ENCODE assay signal across 9 cellular contexts in genomic region chr2:73970850-73971471, GRCh38. TPM values are rescaled to one million over a fixed set of nuclear protein-coding genes. Genes with fewer than 3 reads are reported as not detected.
A peak's percentile ranks its signal among the peaks of the same experiment; 100 is the strongest.
DNase-seq lines count a peak whose midpoint lies in the region; ATAC-seq and TF ChIP-seq lines count a peak whose summit lies in the region.
"Had no signal": no experiment of that assay in that cellular context is flagged by ENCODE, and none has a peak within 500 bp of the region (broad histone marks: within the 10 kb centered on the region; RNA-seq: fewer than 3 reads in every experiment).

No MANE protein-coding gene starts in this region.

- H3K4me3 ChIP-seq in BLaER1, result peak overlapping the region; percentile 48
- no peak overlapping the region for H3K4me3 ChIP-seq in adrenal gland
- no peak overlapping the region for H3K4me3 ChIP-seq in mucosa of descending colon

- H3K4me1 ChIP-seq in BLaER1, result peaks cover 89% of the 10 kb centered on the region
- H3K4me1 ChIP-seq in adrenal gland (replicated peaks in 1 of 2), result peaks cover 17 to 26% of the 10 kb centered on the region in 2 donors
- H3K4me1 ChIP-seq in mucosa of descending colon (ENCODE audit: low read depth), result peaks cover 20% of the 10 kb centered on the region

- intact Hi-C loops in adrenal gland (cut with DNase I), result no loop called here
- intact Hi-C loops in mucosa of descending colon (cut with DNase I, micrococcal nuclease), result no loop called here

- TF ChIP-seq POLR2A in adrenal gland (IDR thresholded peaks at IDR 0.05), result no peak

- peak overlapping the region; percentile 96 for H3K4me2 ChIP-seq in BLaER1

- H3K27ac ChIP-seq in BLaER1 (peak overlapping the region; percentile 98), adrenal gland (peak overlapping the region in 4 of 5 donors; percentile 58 to 82 (median 70))

- ATAC-seq in GM18873 (IDR thresholded peaks at IDR 0.05; ENCODE audit: low FRiP score, unreplicated experiment) (peak; percentile 85), HG03097 (IDR thresholded peaks at IDR 0.05; ENCODE audit: low FRiP score, unreplicated experiment) (peak; percentile 71), mucosa of descending colon (peak; percentile 93)
- ATAC-seq: HCT116 had no signal

- DNase-seq in OCI-M2 (lab: John Stamatoyannopoulos, UW; ENCODE audit: unreplicated experiment) (peak; percentile 41), adrenal gland (peak; percentile 82 to 96 (median 90)), mucosa of descending colon (peak; percentile 83 to 89 (median 84)), COLO829 (ENCODE audit: low spot score) (no peak), kidney glomerular epithelial cell (lab: John Stamatoyannopoulos, UW) (no peak)

- H4K20me1 ChIP-seq in BLaER1, result no peaks in the 10 kb centered on the region

- H3K9me3 ChIP-seq in BLaER1 (no peaks in the 10 kb centered on the region), adrenal gland (replicated peaks in 1 of 3) (no peaks in the 10 kb centered on the region), mucosa of descending colon (no peaks in the 10 kb centered on the region)

- TF ChIP-seq CTCF in adrenal gland (IDR thresholded peaks at IDR 0.05), result no peak
- no peak for TF ChIP-seq CTCF in mucosa of descending colon (IDR thresholded peaks at IDR 0.05)

- WGBS in adrenal gland, 4 donors, result 7 to 25% (median 13%) methylated on average over 6 to 7 of the region's 7 CpGs

- peak overlapping the region; percentile 82 for H3K9ac ChIP-seq in BLaER1

- no peaks in the 10 kb centered on the region for H3K36me3 ChIP-seq in BLaER1
- H3K36me3 ChIP-seq in adrenal gland (replicated peaks in 1 of 2), result no peaks in the 10 kb centered on the region
- no peaks in the 10 kb centered on the region for H3K36me3 ChIP-seq in mucosa of descending colon (ENCODE audit: low read depth)

- H3K27me3 ChIP-seq in BLaER1 (no peaks in the 10 kb centered on the region), adrenal gland (no peaks in the 10 kb centered on the region)

RNA-seq across cellular contexts. Expression of gene TET3, which starts 13.7 kb away (rescaled TPM):
- total RNA-seq in adrenal gland, result 1 to 10 TPM; 1.6 to 8.6 (median 6.4) TPM
- polyA plus RNA-seq in adrenal gland, result 1 to 10 TPM; 1.3 to 5.7 (median 1.3) TPM
- total RNA-seq in mucosa of descending colon, result 10 to 100 TPM; 16.6 to 28.7 (median 21.9) TPM

RNA-seq across cellular contexts. Expression of gene DGUOK, which starts 44.3 kb away (rescaled TPM):
- total RNA-seq in adrenal gland (10 to 100 TPM; 40.0 to 87.5 (median 52.8) TPM), mucosa of descending colon (10 to 100 TPM; 36.5 to 61.3 (median 57.8) TPM)
- polyA plus RNA-seq in adrenal gland, result 100 to 1,000 TPM in 1 of 3 donors, 10 to 100 TPM in 2; 57.1 to 112 (median 88.4) TPM

Comparison
In these comparisons a context has a peak if more than half of its experiments do, and no peak if none do; other contexts are left out.
1. DNase-seq: peak in OCI-M2 (single experiment), adrenal gland (7 of 7) and mucosa of descending colon (3 of 3); none in COLO829 (single experiment) and kidney glomerular epithelial cell (single experiment).
2. Peak in every context shown above with its lines, with median percentiles within 50 percentile points of each other: ATAC-seq.